1 cellular context compared by ENCODE assay signal in the genomic region with DNA sequence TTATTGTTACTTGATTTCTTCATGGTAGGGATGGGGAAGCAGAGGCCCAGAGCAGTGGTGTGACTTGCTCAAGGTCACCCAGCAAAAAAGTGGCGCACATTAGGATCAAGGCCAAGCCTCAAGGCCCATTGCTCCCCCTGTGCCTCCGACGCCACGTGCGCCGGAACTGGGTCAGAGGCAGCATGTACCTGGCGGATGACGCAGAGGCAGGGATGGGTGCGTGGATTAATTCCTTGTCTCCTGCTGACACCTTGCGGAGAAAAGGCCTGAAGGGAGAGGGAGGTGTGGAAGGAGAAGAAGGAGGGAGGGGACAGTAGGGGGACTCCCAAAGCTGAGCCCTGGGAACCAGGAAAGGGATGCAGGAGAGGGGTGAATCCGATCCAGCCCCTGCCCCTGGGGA.
TF ChIP-seq lines count a peak whose summit lies in the region.

No MANE protein-coding gene starts in this region.

TF ChIP-seq in K562, 482 proteins besides CTCF, POLR2A, EP300 and RAD21:
- no peak for TF ChIP-seq ATF1 (CRISPR knock-in tag; IDR thresholded peaks at IDR 0.05)
- 0 out of 2 replicates have a peak, but pooled peaks have one; percentile 20 for TF ChIP-seq ATF1 (tag; IDR thresholded peaks at IDR 0.05)
- TF ChIP-seq FOXP1 (CRISPR knock-in tag; IDR thresholded peaks at IDR 0.05), result no peak
- TF ChIP-seq, protein P1, sequence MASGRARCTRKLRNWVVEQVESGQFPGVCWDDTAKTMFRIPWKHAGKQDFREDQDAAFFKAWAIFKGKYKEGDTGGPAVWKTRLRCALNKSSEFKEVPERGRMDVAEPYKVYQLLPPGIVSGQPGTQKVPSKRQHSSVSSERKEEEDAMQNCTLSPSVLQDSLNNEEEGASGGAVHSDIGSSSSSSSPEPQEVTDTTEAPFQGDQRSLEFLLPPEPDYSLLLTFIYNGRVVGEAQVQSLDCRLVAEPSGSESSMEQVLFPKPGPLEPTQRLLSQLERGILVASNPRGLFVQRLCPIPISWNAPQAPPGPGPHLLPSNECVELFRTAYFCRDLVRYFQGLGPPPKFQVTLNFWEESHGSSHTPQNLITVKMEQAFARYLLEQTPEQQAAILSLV (tag; IDR thresholded peaks at IDR 0.05), result no peak
- TF ChIP-seq CREM (IDR thresholded peaks at IDR 0.05; ENCODE audit: low read depth), result peak; percentile 71
- peak; percentile 62 for TF ChIP-seq CREB1 (IDR thresholded peaks at IDR 0.05)
- peak; percentile 40; the same call in 1 of the 2 replicates for TF ChIP-seq CREB1 (CRISPR knock-in tag; IDR thresholded peaks at IDR 0.05)
- TF ChIP-seq, protein P2, sequence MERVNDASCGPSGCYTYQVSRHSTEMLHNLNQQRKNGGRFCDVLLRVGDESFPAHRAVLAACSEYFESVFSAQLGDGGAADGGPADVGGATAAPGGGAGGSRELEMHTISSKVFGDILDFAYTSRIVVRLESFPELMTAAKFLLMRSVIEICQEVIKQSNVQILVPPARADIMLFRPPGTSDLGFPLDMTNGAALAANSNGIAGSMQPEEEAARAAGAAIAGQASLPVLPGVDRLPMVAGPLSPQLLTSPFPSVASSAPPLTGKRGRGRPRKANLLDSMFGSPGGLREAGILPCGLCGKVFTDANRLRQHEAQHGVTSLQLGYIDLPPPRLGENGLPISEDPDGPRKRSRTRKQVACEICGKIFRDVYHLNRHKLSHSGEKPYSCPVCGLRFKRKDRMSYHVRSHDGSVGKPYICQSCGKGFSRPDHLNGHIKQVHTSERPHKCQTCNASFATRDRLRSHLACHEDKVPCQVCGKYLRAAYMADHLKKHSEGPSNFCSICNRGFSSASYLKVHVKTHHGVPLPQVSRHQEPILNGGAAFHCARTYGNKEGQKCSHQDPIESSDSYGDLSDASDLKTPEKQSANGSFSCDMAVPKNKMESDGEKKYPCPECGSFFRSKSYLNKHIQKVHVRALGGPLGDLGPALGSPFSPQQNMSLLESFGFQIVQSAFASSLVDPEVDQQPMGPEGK (CRISPR knock-in tag; IDR thresholded peaks at IDR 0.05; ENCODE audit: borderline replicate concordance), result no peak
- 0 out of 2 replicates have a peak, but pooled peaks have one; percentile 16 for TF ChIP-seq SMC3 (conservative IDR thresholded peaks at IDR 0.05; ENCODE audit: insufficient read depth, low read depth, low read length)
- no peak for TF ChIP-seq PTTG1 (tag; IDR thresholded peaks at IDR 0.05; ENCODE audit: low read depth)
- TF ChIP-seq PCBP1 (IDR thresholded peaks at IDR 0.05; ENCODE audit: low read depth, low read length, poor library complexity, severe bottlenecking), result no peak
- 0 out of 2 replicates have a peak, but pooled peaks have one; percentile 48 for TF ChIP-seq GABPB1 (CRISPR knock-in tag; IDR thresholded peaks at IDR 0.05)
- no peak for TF ChIP-seq NCOA2 (IDR thresholded peaks at IDR 0.05; ENCODE audit: partially characterized antibody in 2 of 2)
- TF ChIP-seq, protein P3, sequence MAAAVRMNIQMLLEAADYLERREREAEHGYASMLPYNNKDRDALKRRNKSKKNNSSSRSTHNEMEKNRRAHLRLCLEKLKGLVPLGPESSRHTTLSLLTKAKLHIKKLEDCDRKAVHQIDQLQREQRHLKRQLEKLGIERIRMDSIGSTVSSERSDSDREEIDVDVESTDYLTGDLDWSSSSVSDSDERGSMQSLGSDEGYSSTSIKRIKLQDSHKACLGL (CRISPR knock-in tag; IDR thresholded peaks at IDR 0.05; ENCODE audit: borderline replicate concordance, poor library complexity, severe bottlenecking), result no peak
- TF ChIP-seq ZNF445 (CRISPR knock-in tag; IDR thresholded peaks at IDR 0.05; ENCODE audit: low read depth), result no peak
- TF ChIP-seq NR2F6 (CRISPR knock-in tag; IDR thresholded peaks at IDR 0.05), result no peak
- TF ChIP-seq, protein P4, sequence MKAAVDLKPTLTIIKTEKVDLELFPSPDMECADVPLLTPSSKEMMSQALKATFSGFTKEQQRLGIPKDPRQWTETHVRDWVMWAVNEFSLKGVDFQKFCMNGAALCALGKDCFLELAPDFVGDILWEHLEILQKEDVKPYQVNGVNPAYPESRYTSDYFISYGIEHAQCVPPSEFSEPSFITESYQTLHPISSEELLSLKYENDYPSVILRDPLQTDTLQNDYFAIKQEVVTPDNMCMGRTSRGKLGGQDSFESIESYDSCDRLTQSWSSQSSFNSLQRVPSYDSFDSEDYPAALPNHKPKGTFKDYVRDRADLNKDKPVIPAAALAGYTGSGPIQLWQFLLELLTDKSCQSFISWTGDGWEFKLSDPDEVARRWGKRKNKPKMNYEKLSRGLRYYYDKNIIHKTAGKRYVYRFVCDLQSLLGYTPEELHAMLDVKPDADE (conservative IDR thresholded peaks at IDR 0.05; ENCODE audit: control insufficient read depth, low read depth, low read length), result no peak
- no peak for TF ChIP-seq ZNF431 (CRISPR knock-in tag; IDR thresholded peaks at IDR 0.05)
- no peak for TF ChIP-seq NFATC3 (IDR thresholded peaks at IDR 0.05)
- no peak for TF ChIP-seq RUNX1 (IDR thresholded peaks at IDR 0.05; ENCODE audit: low read depth)
- no peak for TF ChIP-seq RFX7 (CRISPR knock-in tag; IDR thresholded peaks at IDR 0.05)
- TF ChIP-seq, protein P5, sequence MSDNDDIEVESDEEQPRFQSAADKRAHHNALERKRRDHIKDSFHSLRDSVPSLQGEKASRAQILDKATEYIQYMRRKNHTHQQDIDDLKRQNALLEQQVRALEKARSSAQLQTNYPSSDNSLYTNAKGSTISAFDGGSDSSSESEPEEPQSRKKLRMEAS (CRISPR knock-in tag; IDR thresholded peaks at IDR 0.05), result peak; percentile 45; the same call in 1 of the 2 replicates
- no peak for TF ChIP-seq BDP1 (IDR thresholded peaks at IDR 0.05; ENCODE audit: insufficient read depth, insufficient read length)
- TF ChIP-seq POLR3A (IDR thresholded peaks at IDR 0.05; ENCODE audit: borderline replicate concordance, extremely low read depth, insufficient read depth, insufficient read length), result no peak
TF ChIP-seq in K562: peak in this region for 6.
